In the genomic region with DNA sequence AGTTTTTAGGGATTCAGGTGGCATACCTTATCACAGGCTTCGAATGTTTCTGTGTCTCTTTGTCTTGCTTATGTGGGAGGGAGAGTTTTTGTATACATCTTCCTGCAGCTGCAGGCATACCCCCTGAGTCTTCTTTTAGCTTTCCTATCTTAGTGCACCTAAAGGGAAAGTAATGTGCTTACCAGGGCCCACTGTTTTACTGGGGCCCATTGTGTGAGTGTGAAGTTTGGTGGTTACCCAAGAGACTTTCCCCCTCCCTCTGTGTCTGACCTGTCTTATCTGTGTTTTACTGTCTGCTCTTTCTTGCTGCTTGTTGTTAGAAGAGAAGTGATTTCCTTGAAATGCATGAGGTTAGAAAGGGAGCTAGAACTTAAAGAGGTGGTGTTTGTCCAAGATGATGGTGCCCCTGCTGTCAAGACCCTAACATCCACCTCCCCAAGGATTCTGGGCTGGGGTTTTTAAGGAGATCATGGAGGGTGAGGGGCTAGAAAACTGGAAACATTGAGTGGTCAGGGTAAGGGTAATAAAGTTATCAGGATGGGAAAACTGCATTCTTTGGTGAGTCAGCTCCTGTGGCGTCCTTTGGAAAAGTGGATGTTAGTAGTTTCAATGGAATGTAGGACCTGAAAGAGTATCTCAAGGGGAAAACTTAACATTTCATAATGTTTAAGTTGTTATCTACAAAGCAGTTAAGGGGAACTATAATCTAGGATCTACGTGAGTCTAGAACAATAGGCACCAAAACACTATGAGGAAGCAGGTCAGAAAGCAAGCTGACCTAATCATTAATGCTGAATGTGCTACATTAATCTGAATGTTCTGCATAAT, we compare ENCODE assay signal across 13 cellular contexts.
DNase-seq lines count a peak whose midpoint lies in the region; ATAC-seq, FAIRE-seq and TF ChIP-seq lines count a peak whose summit lies in the region.
"Had no signal": no experiment of that assay in that cellular context is flagged by ENCODE, and none has a peak within 500 bp of the region (broad histone marks: within the 10 kb centered on the region; RNA-seq: fewer than 3 reads in every experiment).

No MANE protein-coding gene starts in this region.

- H3K36me3 ChIP-seq in PC-9 (ENCODE audit: low read depth) = no peaks in the 10 kb centered on the region
- H3K36me3 ChIP-seq in endothelial cell of umbilical vein (ENCODE audit: control insufficient read depth in 2 of 2, extremely low read depth in 1 of 2, insufficient read depth in 2 of 2, low read length in 2 of 2) = no peaks in the 10 kb centered on the region
- H3K36me3 ChIP-seq: esophagus muscularis mucosa, stomach had no signal

- H3K4me1 ChIP-seq in PC-9 (replicated peaks; ENCODE audit: insufficient read depth) (peaks cover 81% of the 10 kb centered on the region), endothelial cell of umbilical vein (ENCODE audit: control insufficient read depth, extremely low read depth, insufficient read depth, low read length) (peaks cover 51% of the 10 kb centered on the region)
- H3K4me1 ChIP-seq: esophagus muscularis mucosa, stomach had no signal

- H3K27me3 Mint-ChIP-seq in nephron progenitor cell (ENCODE audit: low read depth, poor library complexity) = no peaks in the 10 kb centered on the region
- H3K27me3 Mint-ChIP-seq: CD4-positive, alpha-beta memory T cell had no signal

- no peak for ATAC-seq in HG03432 (IDR thresholded peaks at IDR 0.05; ENCODE audit: unreplicated experiment)
- ATAC-seq in HG02840 (IDR thresholded peaks at IDR 0.05; ENCODE audit: low FRiP score, unreplicated experiment) = no peak

- TF ChIP-seq POLR2A in endothelial cell of umbilical vein (IDR thresholded peaks at IDR 0.05; ENCODE audit: low read depth, low read length) = no peak

- peak; percentile 88 for FAIRE-seq in endothelial cell of umbilical vein (lab: Jason Lieb, UNC)
- FAIRE-seq: GM12891 had no signal

- peaks cover 5% of the 10 kb centered on the region for H3K4me1 Mint-ChIP-seq in nephron progenitor cell
- H3K4me1 Mint-ChIP-seq: CD4-positive, alpha-beta memory T cell had no signal

- peak overlapping the region; percentile 81 for H3K9ac ChIP-seq in endothelial cell of umbilical vein (replicated peaks; ENCODE audit: extremely low read depth, insufficient read depth, low read length)

- no peak for TF ChIP-seq CTCF in PC-9 (conservative IDR thresholded peaks at IDR 0.05)
- no peak for TF ChIP-seq CTCF in endothelial cell of umbilical vein (IDR thresholded peaks at IDR 0.05; ENCODE audit: extremely low read depth in 1 of 2, insufficient read depth in 1 of 2, low read depth in 1 of 2, low read length in 2 of 2)
- no peak for TF ChIP-seq CTCF in nephron progenitor cell (IDR thresholded peaks at IDR 0.05)
- no peak for TF ChIP-seq CTCF in GM13977 (IDR thresholded peaks at IDR 0.05; ENCODE audit: extremely low read depth, insufficient read depth, missing control alignments)

- H3K4me3 ChIP-seq in PC-9 (peak overlapping the region; percentile 21; the same call in 1 of the 2 replicates), endothelial cell of umbilical vein (replicated peaks in 1 of 3; ENCODE audit: insufficient read depth in 1 of 3, low read depth in 1 of 3, low read length in 3 of 3) (no peak overlapping the region)
- H3K4me3 ChIP-seq: esophagus muscularis mucosa, stomach had no signal

- H3F3A ChIP-seq in PC-9 (ENCODE audit: insufficient read depth, low read depth) = peaks cover 52% of the 10 kb centered on the region

- no peaks in the 10 kb centered on the region for H3K9me3 Mint-ChIP-seq in nephron progenitor cell

- H3K9me3 ChIP-seq in PC-9 (ENCODE audit: insufficient read depth, low read depth) = peaks cover 8% of the 10 kb centered on the region; the same call in 1 of the 2 replicates
- H3K9me3 ChIP-seq in endothelial cell of umbilical vein (replicated peaks; ENCODE audit: control insufficient read depth, insufficient read depth, low read length) = no peaks in the 10 kb centered on the region
- H3K9me3 ChIP-seq: esophagus muscularis mucosa, stomach had no signal

- in situ Hi-C loops in GM13977 (cut with MboI; ENCODE audit: low pct_unique_long_range_greater_than_20kb, low sequenced_read_pairs, unreplicated experiment) = no loop called here

- POLR2A ChIA-PET in PC-9 (lab: Charles Lee; ENCODE audit: unreplicated experiment) (interaction anchor here (0.6 kb wide), 1 partner anchor 1262 kb away, joined by 3 read pairs; the partner anchor contains the start of gene IFNK), endothelial cell of umbilical vein (lab: Charles Lee) (interaction anchor here (0.6 to 0.9 kb wide), 2 partner anchors 17 to 686 kb away, joined by 3 to 4 read pairs; no protein-coding TSS in a partner anchor)

- peaks cover 6% of the 10 kb centered on the region for H3K36me3 Mint-ChIP-seq in nephron progenitor cell (ENCODE audit: low read depth)
- H3K36me3 Mint-ChIP-seq: CD4-positive, alpha-beta memory T cell had no signal

- H3K79me2 ChIP-seq in PC-9 (ENCODE audit: low read depth) (no peaks in the 10 kb centered on the region), endothelial cell of umbilical vein (ENCODE audit: control insufficient read depth, insufficient read depth, low read length) (no peaks in the 10 kb centered on the region)

- H3K4me2 ChIP-seq in PC-9 = peak overlapping the region; percentile 72
- peak overlapping the region; percentile 37 for H3K4me2 ChIP-seq in endothelial cell of umbilical vein (ENCODE audit: insufficient read depth, low read length)

- H3K9me1 ChIP-seq in endothelial cell of umbilical vein (replicated peaks; ENCODE audit: control insufficient read depth, extremely low read depth, insufficient read depth, low read length) = no peaks in the 10 kb centered on the region

- dilution Hi-C loops in endothelial cell of umbilical vein (cut with MboI; ENCODE audit: extremely low pct_ligation_motif_present, low sequenced_read_pairs) = no loop called here

- no peak overlapping the region for H3K4me3 Mint-ChIP-seq in nephron progenitor cell
- H3K4me3 Mint-ChIP-seq: CD4-positive, alpha-beta memory T cell had no signal

- H4K20me1 ChIP-seq in PC-9 (ENCODE audit: insufficient read depth) (no peaks in the 10 kb centered on the region), endothelial cell of umbilical vein (replicated peaks; ENCODE audit: control insufficient read depth, extremely low read depth, insufficient read depth, low read length) (no peaks in the 10 kb centered on the region)

- H2AFZ ChIP-seq in PC-9 (no peak overlapping the region), endothelial cell of umbilical vein (ENCODE audit: low read depth, low read length) (peak overlapping the region; percentile 2)

- H3K9me2 ChIP-seq in PC-9 (ENCODE audit: insufficient read depth) = no peaks in the 10 kb centered on the region

- intact Hi-C loops in PC-9 (cut with micrococcal nuclease; ENCODE audit: unreplicated experiment) = loop anchor here (2.0 to 10.0 kb wide), 2 partner anchors 47 to 65 kb away; no protein-coding TSS in a partner anchor
- intact Hi-C loops in endothelial cell of umbilical vein (cut with micrococcal nuclease) = loop anchor here (1.0 to 2.0 kb wide), 6 partner anchors 17 to 583 kb away; partner anchors contain the start of gene TUSC1

- DNase-seq in EH (ENCODE audit: low read depth) = peak; percentile 90
- peak; percentile 27 to 89 for DNase-seq in PC-9
- peak; percentile 93 for DNase-seq in endothelial cell of umbilical vein (ENCODE audit: low read depth, low spot score)
- DNase-seq in nephron progenitor cell = no peak
- DNase-seq in HuH-7.5 (ENCODE audit: low spot score) = no peak
- DNase-seq in GM13977 (ENCODE audit: low spot score) = no peak
- DNase-seq: CD4-positive, alpha-beta memory T cell; NCI-H526 treated with DMSO at 0.1 percent for 48 hours; stomach had no signal

- CTCF ChIA-PET in PC-9 (lab: Charles Lee) (no interaction called here), endothelial cell of umbilical vein (lab: Charles Lee) (interaction anchor here (0.8 to 2.1 kb wide), 5 partner anchors 18 to 397 kb away, joined by 3 to 11 read pairs (median 4); no protein-coding TSS in a partner anchor)

- peak overlapping the region; percentile 37 for H3K27ac Mint-ChIP-seq in nephron progenitor cell
- H3K27ac Mint-ChIP-seq: CD4-positive, alpha-beta memory T cell had no signal

- BruUV-seq in PC-9 (replicated peaks; lab: Mats Ljungman, UMichigan) (TSS peak; percentile 64), endothelial cell of umbilical vein (replicated peaks; lab: Mats Ljungman, UMichigan) (TSS peak; percentile 69)

- H3K27me3 ChIP-seq in PC-9 (ENCODE audit: insufficient read depth, low read depth) (no peaks in the 10 kb centered on the region), endothelial cell of umbilical vein (ENCODE audit: control insufficient read depth in 2 of 2, insufficient read depth in 2 of 2, low read length in 2 of 2) (no peaks in the 10 kb centered on the region)
- H3K27me3 ChIP-seq: esophagus muscularis mucosa, stomach had no signal

- H3K27ac ChIP-seq in PC-9 (peak overlapping the region; percentile 91), endothelial cell of umbilical vein (ENCODE audit: insufficient read depth, low read depth, low read length) (peak overlapping the region; percentile 86)
- H3K27ac ChIP-seq: esophagus muscularis mucosa, stomach had no signal

TF ChIP-seq in endothelial cell of umbilical vein, 7 proteins besides CTCF, POLR2A, EP300 and RAD21:
- peak; percentile 50 for TF ChIP-seq POLR2AphosphoS5 (IDR thresholded peaks at IDR 0.05; ENCODE audit: insufficient read depth, low read depth, low read length)
- peak; percentile 90 for TF ChIP-seq JUN (IDR thresholded peaks at IDR 0.05; ENCODE audit: borderline replicate concordance, insufficient read depth, insufficient read length, low read depth)
- TF ChIP-seq MYC (IDR thresholded peaks at IDR 0.05; ENCODE audit: low read depth, low read length) = no peak
- peak; percentile 96 for TF ChIP-seq GATA2 (IDR thresholded peaks at IDR 0.05; ENCODE audit: insufficient read depth, insufficient read length, low read depth, low read length)
- no peak for TF ChIP-seq MAX (IDR thresholded peaks at IDR 0.05; ENCODE audit: insufficient read depth, insufficient read length)
- TF ChIP-seq FOS (IDR thresholded peaks at IDR 0.05; ENCODE audit: borderline replicate concordance, insufficient read depth, low read length) = peak; percentile 94
- no peak for TF ChIP-seq EZH2 (IDR thresholded peaks at IDR 0.05; ENCODE audit: borderline replicate concordance, low read depth, low read length, severe bottlenecking)

Comparison
In these comparisons a context has a peak if more than half of its experiments do, and no peak if none do; other contexts are left out.
1. DNase-seq: peak in EH (single experiment), PC-9 (2 of 2) and endothelial cell of umbilical vein (single experiment); none in nephron progenitor cell (single experiment), HuH-7.5 (single experiment) and GM13977 (single experiment).